In genomic region chr14:91510171-91511013, GRCh38 we compare ENCODE assay signal across 1 cellular context.
TF ChIP-seq lines count a peak whose summit lies in the region.

PPP4R3A (minus strand) TSS chr14:91510310; CDS start chr14:91509647, 663 bp downstream.

TF ChIP-seq in HepG2, 621 proteins besides CTCF, POLR2A, EP300 and RAD21 (continued from another document and continues in another):
- TF ChIP-seq ZNF407 (CRISPR knock-in tag; IDR thresholded peaks at IDR 0.05; ENCODE audit: not compliant biosample characterization) (peak; percentile 89), CENPBD1 (CRISPR knock-in tag; IDR thresholded peaks at IDR 0.05; ENCODE audit: borderline replicate concordance, low read depth) (peak; percentile 76; the same call in 1 of the 2 replicates), ZMYM2 (CRISPR knock-in tag; IDR thresholded peaks at IDR 0.05) (peak; percentile 78), CREBL2 (CRISPR knock-in tag; IDR thresholded peaks at IDR 0.05; ENCODE audit: borderline replicate concordance) (no peak; the same call in 1 of the 2 replicates), CAMTA2 (CRISPR knock-in tag; IDR thresholded peaks at IDR 0.05; ENCODE audit: borderline replicate concordance) (no peak; the same call in 1 of the 2 replicates), ARID4A (CRISPR knock-in tag; IDR thresholded peaks at IDR 0.05; ENCODE audit: borderline replicate concordance) (peak; percentile 94; the same call in 1 of the 2 replicates), ZNF552 (CRISPR knock-in tag; IDR thresholded peaks at IDR 0.05; ENCODE audit: borderline replicate concordance) (peak; percentile 96; the same call in 1 of the 2 replicates), NBN (conservative IDR thresholded peaks at IDR 0.05) (no peak), PITX1 (CRISPR knock-in tag; IDR thresholded peaks at IDR 0.05) (0 out of 2 replicates have a peak, but pooled peaks have one; percentile 48), NFIC (IDR thresholded peaks at IDR 0.05; ENCODE audit: low read length) (no peak), MEIS2 (CRISPR knock-in tag; IDR thresholded peaks at IDR 0.05) (no peak), ZNF543 (CRISPR knock-in tag; IDR thresholded peaks at IDR 0.05) (peak; percentile 91), TIGD3 (CRISPR knock-in tag; IDR thresholded peaks at IDR 0.05; ENCODE audit: borderline replicate concordance) (peak; percentile 95), RFX5 (IDR thresholded peaks at IDR 0.05; ENCODE audit: low read depth, low read length) (no peak), PTBP1 (IDR thresholded peaks at IDR 0.05; ENCODE audit: low read depth, low read length, poor library complexity, severe bottlenecking) (peak; percentile 43), MBNL3 (CRISPR knock-in tag; conservative IDR thresholded peaks at IDR 0.05) (no peak), GLI4 (CRISPR knock-in tag; IDR thresholded peaks at IDR 0.05; ENCODE audit: borderline replicate concordance) (no peak; the same call in 1 of the 2 replicates), ZNF615 (CRISPR knock-in tag; IDR thresholded peaks at IDR 0.05; ENCODE audit: borderline replicate concordance) (peak; percentile 80; the same call in 1 of the 2 replicates), ZNF143 (CRISPR knock-in tag; IDR thresholded peaks at IDR 0.05) (0 out of 2 replicates have a peak, but pooled peaks have one; percentile 51), TOE1 (CRISPR knock-in tag; IDR thresholded peaks at IDR 0.05) (no peak; the same call in 1 of the 2 replicates), RARA (CRISPR knock-in tag; IDR thresholded peaks at IDR 0.05) (no peak; the same call in none of the 2 replicates), ZMYM3 (CRISPR knock-in tag; IDR thresholded peaks at IDR 0.05) (peak; percentile 89), RFXAP (CRISPR knock-in tag; IDR thresholded peaks at IDR 0.05; ENCODE audit: borderline replicate concordance) (peak; percentile 61; the same call in 1 of the 2 replicates), GATAD1 (CRISPR knock-in tag; IDR thresholded peaks at IDR 0.05) (peak; percentile 96), RBM22 (optimal IDR thresholded peaks at IDR 0.05; ENCODE audit: low read length) (peak; percentile 53), ELF1 (CRISPR knock-in tag; IDR thresholded peaks at IDR 0.05) (peak; percentile 57), NFE2L1 (CRISPR knock-in tag; IDR thresholded peaks at IDR 0.05; ENCODE audit: borderline replicate concordance) (peak; percentile 55; the same call in 1 of the 2 replicates), PHF5A (CRISPR knock-in tag; IDR thresholded peaks at IDR 0.05; ENCODE audit: low read depth, unreplicated experiment) (no peak), ZSCAN9 (CRISPR knock-in tag; IDR thresholded peaks at IDR 0.05; ENCODE audit: borderline replicate concordance) (peak; percentile 80), WIZ (CRISPR knock-in tag; IDR thresholded peaks at IDR 0.05) (peak; percentile 86), NR2F1 (CRISPR knock-in tag; IDR thresholded peaks at IDR 0.05) (no peak), ZBTB7A (CRISPR knock-in tag; IDR thresholded peaks at IDR 0.05) (peak; percentile 44; the same call in 1 of the 2 replicates), AHR (CRISPR knock-in tag; IDR thresholded peaks at IDR 0.05) (peak; percentile 90), TMF1 (CRISPR knock-in tag; IDR thresholded peaks at IDR 0.05; ENCODE audit: low read depth) (peak; percentile 77), CREM (IDR thresholded peaks at IDR 0.05) (peak; percentile 90), CREM (CRISPR knock-in tag; IDR thresholded peaks at IDR 0.05) (peak; percentile 84), ZNF430 (CRISPR knock-in tag; IDR thresholded peaks at IDR 0.05) (peak; percentile 76; the same call in 1 of the 2 replicates), ZNF296 (CRISPR knock-in tag; conservative IDR thresholded peaks at IDR 0.05) (no peak), KMT2B (CRISPR knock-in tag; IDR thresholded peaks at IDR 0.05) (peak; percentile 94), ZNF234 (CRISPR knock-in tag; conservative IDR thresholded peaks at IDR 0.05) (peak; percentile 60)
- TF ChIP-seq, protein P1, sequence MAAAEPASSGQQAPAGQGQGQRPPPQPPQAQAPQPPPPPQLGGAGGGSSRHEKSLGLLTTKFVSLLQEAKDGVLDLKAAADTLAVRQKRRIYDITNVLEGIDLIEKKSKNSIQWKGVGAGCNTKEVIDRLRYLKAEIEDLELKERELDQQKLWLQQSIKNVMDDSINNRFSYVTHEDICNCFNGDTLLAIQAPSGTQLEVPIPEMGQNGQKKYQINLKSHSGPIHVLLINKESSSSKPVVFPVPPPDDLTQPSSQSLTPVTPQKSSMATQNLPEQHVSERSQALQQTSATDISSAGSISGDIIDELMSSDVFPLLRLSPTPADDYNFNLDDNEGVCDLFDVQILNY (CRISPR knock-in tag; conservative IDR thresholded peaks at IDR 0.05): peak; percentile 86
- TF ChIP-seq, protein P2, sequence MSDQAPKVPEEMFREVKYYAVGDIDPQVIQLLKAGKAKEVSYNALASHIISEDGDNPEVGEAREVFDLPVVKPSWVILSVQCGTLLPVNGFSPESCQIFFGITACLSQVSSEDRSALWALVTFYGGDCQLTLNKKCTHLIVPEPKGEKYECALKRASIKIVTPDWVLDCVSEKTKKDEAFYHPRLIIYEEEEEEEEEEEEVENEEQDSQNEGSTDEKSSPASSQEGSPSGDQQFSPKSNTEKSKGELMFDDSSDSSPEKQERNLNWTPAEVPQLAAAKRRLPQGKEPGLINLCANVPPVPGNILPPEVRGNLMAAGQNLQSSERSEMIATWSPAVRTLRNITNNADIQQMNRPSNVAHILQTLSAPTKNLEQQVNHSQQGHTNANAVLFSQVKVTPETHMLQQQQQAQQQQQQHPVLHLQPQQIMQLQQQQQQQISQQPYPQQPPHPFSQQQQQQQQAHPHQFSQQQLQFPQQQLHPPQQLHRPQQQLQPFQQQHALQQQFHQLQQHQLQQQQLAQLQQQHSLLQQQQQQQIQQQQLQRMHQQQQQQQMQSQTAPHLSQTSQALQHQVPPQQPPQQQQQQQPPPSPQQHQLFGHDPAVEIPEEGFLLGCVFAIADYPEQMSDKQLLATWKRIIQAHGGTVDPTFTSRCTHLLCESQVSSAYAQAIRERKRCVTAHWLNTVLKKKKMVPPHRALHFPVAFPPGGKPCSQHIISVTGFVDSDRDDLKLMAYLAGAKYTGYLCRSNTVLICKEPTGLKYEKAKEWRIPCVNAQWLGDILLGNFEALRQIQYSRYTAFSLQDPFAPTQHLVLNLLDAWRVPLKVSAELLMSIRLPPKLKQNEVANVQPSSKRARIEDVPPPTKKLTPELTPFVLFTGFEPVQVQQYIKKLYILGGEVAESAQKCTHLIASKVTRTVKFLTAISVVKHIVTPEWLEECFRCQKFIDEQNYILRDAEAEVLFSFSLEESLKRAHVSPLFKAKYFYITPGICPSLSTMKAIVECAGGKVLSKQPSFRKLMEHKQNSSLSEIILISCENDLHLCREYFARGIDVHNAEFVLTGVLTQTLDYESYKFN (CRISPR knock-in tag; conservative IDR thresholded peaks at IDR 0.05): peak; percentile 68
